ENCODE assay signal across 15 cellular contexts in genomic region chr2:43032894-43033270, GRCh38.
DNase-seq lines count a peak whose midpoint lies in the region; ATAC-seq and TF ChIP-seq lines count a peak whose summit lies in the region.
"Had no signal": no experiment of that assay in that cellular context is flagged by ENCODE, and none has a peak within 500 bp of the region (broad histone marks: within the 10 kb centered on the region; RNA-seq: fewer than 3 reads in every experiment).

No MANE protein-coding gene starts in this region.

- H3K27ac ChIP-seq in heart right ventricle, result peak overlapping the region; percentile 21 to 79 (median 72)
- H3K27ac ChIP-seq in prostate gland, result peak overlapping the region; percentile 68 to 80

- intact Hi-C loops in heart right ventricle (cut with DNase I), result loop anchor here in 2 of 10 donors (5.0 kb wide), 2 partner anchors 39 to 49 kb away; no protein-coding TSS in a partner anchor
- intact Hi-C loops in left cardiac atrium (cut with DNase I), result no loop called here
- intact Hi-C loops in left ventricle myocardium superior (cut with micrococcal nuclease), result no loop called here
- intact Hi-C loops in prostate gland (cut with DNase I), result no loop called here

- H3K9me3 ChIP-seq in heart right ventricle (no peaks in the 10 kb centered on the region), prostate gland (no peaks in the 10 kb centered on the region)
- H3K9me3 ChIP-seq: Caco-2 had no signal

- H3K4me1 ChIP-seq in heart right ventricle (peaks cover 7 to 23% (median 14%) of the 10 kb centered on the region in 9 donors), prostate gland (replicated peaks) (peaks cover 2% of the 10 kb centered on the region)

- ATAC-seq in heart right ventricle (peak in 2 of 8 donors; percentile 8 to 27), left cardiac atrium (no peak), left ventricle myocardium superior (peak; percentile 12), GM19324 (IDR thresholded peaks at IDR 0.05; ENCODE audit: low FRiP score, unreplicated experiment) (no peak), HG03196 (IDR thresholded peaks at IDR 0.05; ENCODE audit: unreplicated experiment) (no peak)

- H3K36me3 ChIP-seq in heart right ventricle (no peaks in the 10 kb centered on the region), prostate gland (no peaks in the 10 kb centered on the region)

- TF ChIP-seq CTCF in heart right ventricle (IDR thresholded peaks at IDR 0.05) (no peak), prostate gland (IDR thresholded peaks at IDR 0.05) (no peak)

- DNase-seq in heart right ventricle (no peak), left cardiac atrium (no peak), left ventricle myocardium superior (no peak), prostate gland (ENCODE audit: low spot score) (no peak)
- DNase-seq in NK-92 treated with Interleukin-12 subunit alpha and Interleukin-12 subunit beta, amount 100 ng/mL, for 24 hours (lab: John Stamatoyannopoulos, UW), result no peak
- DNase-seq in activated CD4-positive, alpha-beta T cell treated with anti-CD3 and anti-CD28 coated beads, Interleukin-2, amount 50 U/mL, for 1 hour, result no peak
- DNase-seq: activated CD4-positive, alpha-beta T cell treated with anti-CD3 and anti-CD28 coated beads for 1 hour; Caco-2; Karpas-422; NCI-H187 treated with DMSO at 0.1 percent for 48 hours; NCI-H526; stimulated activated CD4-positive, alpha-beta T cell treated with anti-CD3 and anti-CD28 coated beads, Interleukin-2, amount 100 ng/mL, for 24 hours; T-helper 1 cell had no signal

- WGBS in heart right ventricle, 2 donors, result 70 to 81% methylated on average over 7 of the region's 7 CpGs
- 52% methylated on average over 7 of the region's 7 CpGs for WGBS in prostate gland

- H3K4me3 ChIP-seq in heart right ventricle (no peak overlapping the region), prostate gland (no peak overlapping the region)

- TF ChIP-seq POLR2A in prostate gland (IDR thresholded peaks at IDR 0.05), result no peak

- H3K27me3 ChIP-seq in heart right ventricle (no peaks in the 10 kb centered on the region), prostate gland (replicated peaks; ENCODE audit: insufficient read depth) (no peaks in the 10 kb centered on the region)
